ENCODE assay signal across 8 cellular contexts in genomic region chr17:67800495-67800928, GRCh38. TPM values are rescaled to one million over a fixed set of nuclear protein-coding genes. Genes with fewer than 3 reads are reported as not detected.
DNase-seq lines count a peak whose midpoint lies in the region; ATAC-seq and TF ChIP-seq lines count a peak whose summit lies in the region.

No MANE protein-coding gene starts in this region.

- peak; percentile 72 for ATAC-seq in GM19463 (IDR thresholded peaks at IDR 0.05; ENCODE audit: unreplicated experiment)

- no peaks in the 10 kb centered on the region for H3K36me3 Mint-ChIP-seq in osteocyte (ENCODE audit: unreplicated experiment)

- DNase-seq in COLO668 (lab: John Stamatoyannopoulos, UW; ENCODE audit: unreplicated experiment) (peak; percentile 50), HuH-7.5 (ENCODE audit: low spot score) (peak; percentile 74), OCI-M2 (lab: John Stamatoyannopoulos, UW; ENCODE audit: unreplicated experiment) (peak; percentile 61), germinal center (ENCODE audit: low spot score) (peak; percentile 75), osteocyte (ENCODE audit: extremely low spot score, unreplicated experiment) (peak; percentile 87), uterus (peak; percentile 32 to 49)
- DNase-seq in activated effector memory CD4-positive, alpha-beta T cell treated with Interleukin-2 at 50 U/mL for 16 hours, result peak; percentile 9

- no peaks in the 10 kb centered on the region for H3K36me3 ChIP-seq in uterus

- no peaks in the 10 kb centered on the region for H3K4me1 ChIP-seq in uterus

- intact Hi-C loops in uterus (cut with DNase I; ENCODE audit: low total_unique reads), result no loop called here

- H3K4me3 Mint-ChIP-seq in osteocyte (ENCODE audit: unreplicated experiment), result no peak overlapping the region

- no peaks in the 10 kb centered on the region for H3K9me3 Mint-ChIP-seq in osteocyte (ENCODE audit: unreplicated experiment)

- TF ChIP-seq CTCF in osteocyte (IDR thresholded peaks at IDR 0.05), result peak; percentile 70
- TF ChIP-seq CTCF in uterus (IDR thresholded peaks at IDR 0.05), result peak; percentile 15 to 53 (median 40)

- TF ChIP-seq POLR2A in uterus (IDR thresholded peaks at IDR 0.05), result no peak

- H3K27me3 ChIP-seq in uterus, result no peaks in the 10 kb centered on the region

- no peak overlapping the region for H3K4me3 ChIP-seq in uterus

- no peak overlapping the region for H3K27ac Mint-ChIP-seq in osteocyte (ENCODE audit: unreplicated experiment)

- H3K27ac ChIP-seq in uterus, result no peak overlapping the region

- no peaks in the 10 kb centered on the region for H3K9me3 ChIP-seq in uterus

- H3K27me3 Mint-ChIP-seq in osteocyte (ENCODE audit: unreplicated experiment), result peaks cover 8% of the 10 kb centered on the region

- no peaks in the 10 kb centered on the region for H3K4me1 Mint-ChIP-seq in osteocyte (ENCODE audit: unreplicated experiment)

RNA-seq across cellular contexts. Expression of gene BPTF, which starts 24.8 kb away (rescaled TPM):
- total RNA-seq in osteocyte, result 95.7 and 98.5 TPM in 2 replicates
- total RNA-seq in uterus, result 100 to 1,000 TPM in 2 of 4 donors, 10 to 100 TPM in 2; 67.6 to 183 (median 117) TPM

Comparison
In these comparisons a context has a peak if more than half of its experiments do, and no peak if none do; other contexts are left out.
1. DNase-seq: peak in every context shown above with its lines; median percentile 87 in osteocyte; 75 in germinal center; 74 in HuH-7.5; 61 in OCI-M2; 50 in COLO668; 40 in uterus; 9 in activated effector memory CD4-positive, alpha-beta T cell treated with Interleukin-2 at 50 U/mL for 16 hours.